Comparison of ENCODE assay signal across 9 cellular contexts in genomic region chr18:63138469-63139340, GRCh38.
A peak's percentile ranks its signal among the peaks of the same experiment; 100 is the strongest.
DNase-seq lines count a peak whose midpoint lies in the region; ATAC-seq lines count a peak whose summit lies in the region.
"Had no signal": no experiment of that assay in that cellular context is flagged by ENCODE, and none has a peak within 500 bp of the region (broad histone marks: within the 10 kb centered on the region; RNA-seq: fewer than 3 reads in every experiment).

No MANE protein-coding gene starts in this region.

- peak overlapping the region; percentile 70 for H3K9ac ChIP-seq in Karpas-422 (ENCODE audit: low read length)
- peak overlapping the region in 2 of 5 donors; percentile 7 to 30 for H3K9ac ChIP-seq in subcutaneous abdominal adipose tissue (ENCODE audit: low read length in 5 of 5)

- H3K36me3 ChIP-seq in Karpas-422 (ENCODE audit: insufficient read depth, low read length): 0 out of 2 replicates have a peak, but pooled peaks cover 4% of the 10 kb centered on the region
- no peaks in the 10 kb centered on the region for H3K36me3 ChIP-seq in subcutaneous abdominal adipose tissue (ENCODE audit: control insufficient read depth in 5 of 5, insufficient read depth in 5 of 5, low read length in 5 of 5)

- no peaks in the 10 kb centered on the region for H3K27me3 ChIP-seq in Karpas-422 (ENCODE audit: low read length)
- no peaks in the 10 kb centered on the region for H3K27me3 ChIP-seq in subcutaneous abdominal adipose tissue (ENCODE audit: control insufficient read depth in 5 of 5, insufficient read depth in 4 of 5, low read length in 5 of 5)

- peaks cover 63% of the 10 kb centered on the region for H3K79me2 ChIP-seq in Karpas-422 (ENCODE audit: low read length)

- peak overlapping the region; percentile 77 for H3K4me2 ChIP-seq in Karpas-422 (ENCODE audit: low read depth, low read length, poor library complexity, severe bottlenecking)
- H3K4me2 ChIP-seq: A549 had no signal

- H3K4me1 ChIP-seq in Karpas-422 (ENCODE audit: low read length): peaks cover 99% of the 10 kb centered on the region
- peaks cover 5 to 53% (median 42%) of the 10 kb centered on the region in 5 donors for H3K4me1 ChIP-seq in subcutaneous abdominal adipose tissue (ENCODE audit: control insufficient read depth in 5 of 5, insufficient read depth in 5 of 5, low read length in 5 of 5)
- H3K4me1 ChIP-seq: A549 had no signal

- DNase-seq in NCI-H1436 (lab: John Stamatoyannopoulos, UW) (peak; percentile 34), NCI-H1436 treated with DMSO at 0.1 percent for 48 hours (lab: John Stamatoyannopoulos, UW) (no peak), Karpas-422 (peak; percentile 93), DMS114 treated with DMSO at 0.1 percent for 48 hours (lab: John Stamatoyannopoulos, UW; ENCODE audit: unreplicated experiment) (no peak), SKM-1 treated with dmso at 0.1 percent for 144 hours (lab: John Stamatoyannopoulos, UW; ENCODE audit: unreplicated experiment) (no peak)

- peaks cover 4% of the 10 kb centered on the region; the same call in 1 of the 2 replicates for H4K20me1 ChIP-seq in Karpas-422 (ENCODE audit: insufficient read depth, low read depth, low read length)

- H3K27ac ChIP-seq in Karpas-422 (ENCODE audit: low read length): peak overlapping the region; percentile 91
- peak overlapping the region; percentile 42 for H3K27ac ChIP-seq in subcutaneous abdominal adipose tissue (ENCODE audit: low read depth, low read length)
- H3K27ac ChIP-seq: A549 had no signal

- H2AFZ ChIP-seq in Karpas-422 (ENCODE audit: low read length): no peak overlapping the region

- H3K4me3 ChIP-seq in Karpas-422 (ENCODE audit: low read length) (peak overlapping the region; percentile 65), subcutaneous abdominal adipose tissue (ENCODE audit: low read depth in 1 of 5, low read length in 5 of 5) (peak overlapping the region in 4 of 5 donors; percentile 40 to 44 (median 43))
- H3K4me3 ChIP-seq: A549 had no signal

- peak; percentile 55 for ATAC-seq in GM21717 (IDR thresholded peaks at IDR 0.05; ENCODE audit: unreplicated experiment)
- peak; percentile 45 for ATAC-seq in esophagus mucosa
- ATAC-seq: A549 had no signal

- no peaks in the 10 kb centered on the region for H3K9me3 ChIP-seq in Karpas-422 (ENCODE audit: low read length)
- H3K9me3 ChIP-seq in subcutaneous abdominal adipose tissue (ENCODE audit: control insufficient read depth in 5 of 5, low read length in 5 of 5): no peaks in the 10 kb centered on the region
- H3K9me3 ChIP-seq: A549 had no signal

- H3K9me2 ChIP-seq in Karpas-422 (replicated peaks; ENCODE audit: insufficient read depth, low read length): no peaks in the 10 kb centered on the region

Comparison
In these comparisons a context has a peak if more than half of its experiments do, and no peak if none do; other contexts are left out.
1. DNase-seq: peak in NCI-H1436 (single experiment) and Karpas-422 (single experiment); none in NCI-H1436 treated with DMSO at 0.1 percent for 48 hours (single experiment), DMS114 treated with DMSO at 0.1 percent for 48 hours (single experiment) and SKM-1 treated with dmso at 0.1 percent for 144 hours (single experiment).